In genomic region chr3:68945231-68945630, GRCh38 we compare ENCODE assay signal across 35 cellular contexts. TPM values are rescaled to one million over a fixed set of nuclear protein-coding genes. Genes with fewer than 3 reads are reported as not detected.
"Had no signal": no experiment of that assay in that cellular context is flagged by ENCODE, and none has a peak within 500 bp of the region (broad histone marks: within the 10 kb centered on the region; RNA-seq: fewer than 3 reads in every experiment).

No MANE protein-coding gene starts in this region.

- FAIRE-seq: colon had no signal

- H3K27ac ChIP-seq: adrenal gland, body of pancreas, esophagus muscularis mucosa, foreskin keratinocyte, gastrocnemius medialis, heart left ventricle had no signal

- H3K4me1 ChIP-seq: adrenal gland, body of pancreas, esophagus muscularis mucosa, foreskin keratinocyte, gastrocnemius medialis, heart left ventricle had no signal

- H3K27me3 ChIP-seq: adrenal gland had no signal

- H3K4me3 ChIP-seq: adrenal gland, body of pancreas, esophagus muscularis mucosa, gastrocnemius medialis, heart left ventricle had no signal

- H3K9me3 ChIP-seq: adrenal gland, body of pancreas, esophagus muscularis mucosa, gastrocnemius medialis, heart left ventricle had no signal

- H3K36me3 ChIP-seq: adrenal gland, esophagus muscularis mucosa, gastrocnemius medialis, heart left ventricle had no signal

- DNase-seq: activated CD4-positive, alpha-beta memory T cell treated with anti-CD3 and anti-CD28 coated beads for 36 hours; activated CD4-positive, alpha-beta T cell treated with anti-CD3 and anti-CD28 coated beads for 36 hours; activated CD4-positive, alpha-beta T cell treated with anti-CD3 and anti-CD28 coated beads, Interleukin-2, amount 10 ng/mL, durations not matched to agents 24 days and 14 days; activated CD4-positive, CD25-positive, alpha-beta regulatory T cell; activated CD4-positive, CD25-positive, alpha-beta regulatory T cell treated with anti-CD3 and anti-CD28 coated beads, Interleukin-2, amount 50 U/mL, for 72 hours; activated CD8-positive, alpha-beta memory T cell treated with anti-CD3 and anti-CD28 coated beads, Interleukin-2, amount 10 ng/mL, durations not matched to agents 7 days and 5 days; activated CD8-positive, alpha-beta memory T cell treated with anti-CD3 and anti-CD28 coated beads, Interleukin-2, amount 50 U/mL, for 4 hours; activated CD8-positive, alpha-beta T cell treated with anti-CD3 and anti-CD28 coated beads, Interleukin-2, amount 10 ng/mL, durations not matched to agents 7 days and 5 days; activated effector memory CD4-positive, alpha-beta T cell treated with anti-CD3 and anti-CD28 coated beads, Interleukin-2, amount 50 U/mL, for 16 hours; activated naive CD4-positive, alpha-beta T cell treated with anti-CD3 and anti-CD28 coated beads for 36 hours; activated naive CD8-positive, alpha-beta T cell treated with anti-CD3 and anti-CD28 coated beads for 36 hours; activated naive CD8-positive, alpha-beta T cell treated with anti-CD3 and anti-CD28 coated beads, Interleukin-2, amount 50 U/mL, for 24 hours; activated T-cell treated with anti-CD3 and anti-CD28 coated beads, Interleukin-2, amount 50 U/mL, for 1 hour; activated T-cell treated with anti-CD3 and anti-CD28 coated beads, Interleukin-2, amount 50 U/mL, for 48 hours; adrenal gland; amygdala; aorta; body of pancreas; caudate nucleus; cortex of kidney; dermis blood vessel endothelial cell; effector CD4-positive, alpha-beta T cell; effector memory CD8-positive, alpha-beta T cell; erythroblast; foreskin keratinocyte; gastrocnemius medialis; glutamatergic neuron; heart left ventricle; T-helper 2 cell had no signal

RNA-seq across cellular contexts. Expression of gene TAFA4, which starts 12.9 kb away (rescaled TPM):
- total RNA-seq: activated CD4-positive, alpha-beta memory T cell treated with anti-CD3 and anti-CD28 coated beads for 36 hours; activated CD4-positive, alpha-beta T cell treated with anti-CD3 and anti-CD28 coated beads for 36 hours; activated CD4-positive, alpha-beta T cell treated with anti-CD3 and anti-CD28 coated beads, Interleukin-2, amount 10 ng/mL, durations not matched to agents 24 days and 14 days; activated CD8-positive, alpha-beta memory T cell treated with anti-CD3 and anti-CD28 coated beads for 36 hours; activated CD8-positive, alpha-beta memory T cell treated with anti-CD3 and anti-CD28 coated beads, Interleukin-2, amount 10 ng/mL, durations not matched to agents 7 days and 5 days; activated CD8-positive, alpha-beta T cell treated with anti-CD3 and anti-CD28 coated beads, Interleukin-2, amount 10 ng/mL, durations not matched to agents 7 days and 5 days; activated naive CD4-positive, alpha-beta T cell treated with anti-CD3 and anti-CD28 coated beads for 36 hours; activated naive CD8-positive, alpha-beta T cell treated with anti-CD3 and anti-CD28 coated beads for 36 hours; activated T-helper 1 cell treated with anti-CD3 and anti-CD28 coated beads, Interleukin-12 subunit alpha, Interleukin-12 subunit beta, Interleukin-2, Interleukin-4 antibody, amounts not matched to agents 30 ng/mL and 10 ng/mL and 1 ng/mL, durations not matched to agents 14 hours and 24 hours and 36 hours; activated T-helper 2 cell treated with anti-CD3 and anti-CD28 coated beads, Interferon-gamma antibody, Interleukin-2, Interleukin-4, amounts not matched to agents 10 μg/mL and 5 μg/mL and 100 μg/mL, durations not matched to agents 14 hours and 24 hours and 36 hours; aorta; chondrocyte; dermis blood vessel endothelial cell; esophagus muscularis mucosa; foreskin keratinocyte; heart left ventricle had no signal
- polyA plus RNA-seq: aorta, foreskin keratinocyte, heart left ventricle had no signal
